ENCODE assay signal across 8 cellular contexts in the genomic region with DNA sequence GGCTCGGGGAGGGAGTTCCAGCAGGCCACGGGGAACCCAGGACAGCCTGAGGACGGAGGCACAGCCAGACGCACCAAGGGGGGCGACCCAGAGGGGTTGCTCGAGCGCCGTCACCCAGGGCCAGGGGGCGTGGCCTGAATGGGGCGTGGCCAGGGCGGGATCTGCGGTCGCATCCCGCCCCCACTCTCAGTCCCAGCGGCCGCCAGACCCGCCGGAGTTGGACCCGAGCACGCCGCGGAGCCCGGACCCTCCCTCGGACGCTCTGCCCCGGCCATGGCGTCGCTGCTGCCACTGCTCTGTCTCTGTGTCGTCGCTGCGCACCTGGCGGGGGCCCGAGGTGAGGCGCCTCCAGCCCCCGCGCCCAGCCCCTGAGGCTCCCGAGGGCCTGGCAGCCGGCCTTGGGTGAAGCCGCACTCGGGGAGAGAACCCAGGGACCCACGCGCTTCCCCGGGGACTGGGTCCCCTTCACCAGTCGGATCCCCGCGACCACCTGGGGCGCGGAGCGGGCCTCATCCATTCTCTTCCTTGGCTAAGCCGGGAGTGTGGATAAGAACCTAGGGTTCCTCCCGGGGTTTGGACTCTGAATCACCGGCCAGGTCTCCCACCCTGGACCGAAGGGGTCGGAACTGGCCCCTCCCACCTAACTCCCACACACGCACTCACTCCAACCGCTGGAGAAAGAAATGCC. TPM values are rescaled to one million over a fixed set of nuclear protein-coding genes. Genes with fewer than 3 reads are reported as not detected.
DNase-seq lines count a peak whose midpoint lies in the region; ATAC-seq and TF ChIP-seq lines count a peak whose summit lies in the region.

A gene with protein sequence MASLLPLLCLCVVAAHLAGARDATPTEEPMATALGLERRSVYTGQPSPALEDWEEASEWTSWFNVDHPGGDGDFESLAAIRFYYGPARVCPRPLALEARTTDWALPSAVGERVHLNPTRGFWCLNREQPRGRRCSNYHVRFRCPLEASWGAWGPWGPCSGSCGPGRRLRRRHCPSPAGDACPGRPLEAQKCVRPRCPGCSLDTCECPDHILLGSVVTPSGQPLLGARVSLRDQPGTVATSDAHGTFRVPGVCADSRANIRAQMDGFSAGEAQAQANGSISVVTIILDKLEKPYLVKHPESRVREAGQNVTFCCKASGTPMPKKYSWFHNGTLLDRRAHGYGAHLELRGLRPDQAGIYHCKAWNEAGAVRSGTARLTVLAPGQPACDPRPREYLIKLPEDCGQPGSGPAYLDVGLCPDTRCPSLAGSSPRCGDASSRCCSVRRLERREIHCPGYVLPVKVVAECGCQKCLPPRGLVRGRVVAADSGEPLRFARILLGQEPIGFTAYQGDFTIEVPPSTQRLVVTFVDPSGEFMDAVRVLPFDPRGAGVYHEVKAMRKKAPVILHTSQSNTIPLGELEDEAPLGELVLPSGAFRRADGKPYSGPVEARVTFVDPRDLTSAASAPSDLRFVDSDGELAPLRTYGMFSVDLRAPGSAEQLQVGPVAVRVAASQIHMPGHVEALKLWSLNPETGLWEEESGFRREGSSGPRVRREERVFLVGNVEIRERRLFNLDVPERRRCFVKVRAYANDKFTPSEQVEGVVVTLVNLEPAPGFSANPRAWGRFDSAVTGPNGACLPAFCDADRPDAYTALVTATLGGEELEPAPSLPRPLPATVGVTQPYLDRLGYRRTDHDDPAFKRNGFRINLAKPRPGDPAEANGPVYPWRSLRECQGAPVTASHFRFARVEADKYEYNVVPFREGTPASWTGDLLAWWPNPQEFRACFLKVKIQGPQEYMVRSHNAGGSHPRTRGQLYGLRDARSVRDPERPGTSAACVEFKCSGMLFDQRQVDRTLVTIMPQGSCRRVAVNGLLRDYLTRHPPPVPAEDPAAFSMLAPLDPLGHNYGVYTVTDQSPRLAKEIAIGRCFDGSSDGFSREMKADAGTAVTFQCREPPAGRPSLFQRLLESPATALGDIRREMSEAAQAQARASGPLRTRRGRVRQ (plus strand): TSS at position 189 of the 688 bp plus-strand sequence. CDS start 85 bp downstream, at position 274.

- peaks cover 0 to 4% (median 0%) of the 10 kb centered on the region in 11 donors for H3K9me3 Mint-ChIP-seq in naive thymus-derived CD4-positive, alpha-beta T cell

- peaks cover 17 to 45% (median 38%) of the 10 kb centered on the region in 7 donors for H3K4me1 Mint-ChIP-seq in naive thymus-derived CD4-positive, alpha-beta T cell

- peak within 1 kb of the TSS; percentile 10 to 84 (median 73) for H3K4me3 Mint-ChIP-seq in naive thymus-derived CD4-positive, alpha-beta T cell

- POLR2A ChIA-PET in GM10248 (lab: Yijun Ruan, JAX): no interaction called here
- POLR2A ChIA-PET in naive thymus-derived CD4-positive, alpha-beta T cell (lab: Charles Lee): no interaction called here

- TF ChIP-seq CTCF in GM10248 (IDR thresholded peaks at IDR 0.05; ENCODE audit: control extremely low read depth, extremely low read depth, low read depth, missing control alignments) (no peak), colonic mucosa (IDR thresholded peaks at IDR 0.05) (no peak)

- peak within 1 kb of the TSS in 7 of 9 donors; percentile 13 to 86 (median 79) for H3K27ac Mint-ChIP-seq in naive thymus-derived CD4-positive, alpha-beta T cell

- ATAC-seq in naive thymus-derived CD4-positive, alpha-beta T cell: no peak
- no peak for ATAC-seq in GM21360 (IDR thresholded peaks at IDR 0.05; ENCODE audit: unreplicated experiment)
- ATAC-seq in HG02981 (IDR thresholded peaks at IDR 0.05; ENCODE audit: unreplicated experiment): no peak

- H3K4me1 ChIP-seq in colonic mucosa: peaks cover 7% of the 10 kb centered on the region
- H3K4me1 ChIP-seq in naive thymus-derived CD4-positive, alpha-beta T cell (ENCODE audit: control insufficient read depth in 2 of 2, insufficient read depth in 2 of 2, low read length in 2 of 2): peaks cover 15 to 25% of the 10 kb centered on the region in 2 donors

- peaks cover 0 to 7% (median 0%) of the 10 kb centered on the region in 5 donors for H3K36me3 Mint-ChIP-seq in naive thymus-derived CD4-positive, alpha-beta T cell

- peak; percentile 70 for DNase-seq in GM10248 (ENCODE audit: extremely low spot score)
- peak; percentile 31 for DNase-seq in NCI-H82 treated with DMSO at 0.1 percent for 48 hours (lab: John Stamatoyannopoulos, UW; ENCODE audit: unreplicated experiment)
- peak; percentile 40 for DNase-seq in colonic mucosa
- peak in 3 of 9 donors; percentile 36 to 43 (median 37) for DNase-seq in naive thymus-derived CD4-positive, alpha-beta T cell
- DNase-seq in A172 (ENCODE audit: low spot score): no peak
- no peak for DNase-seq in foreskin melanocyte

- H3K27me3 Mint-ChIP-seq in naive thymus-derived CD4-positive, alpha-beta T cell: peaks cover 0 to 31% (median 4%) of the 10 kb centered on the region in 5 donors

- CTCF ChIA-PET in GM10248 (lab: Yijun Ruan, JAX): interaction anchor here (1.0 to 14.9 kb wide), 2 partner anchors 13 to 106 kb away, joined by 4 to 251 read pairs; no protein-coding TSS in a partner anchor
- CTCF ChIA-PET in naive thymus-derived CD4-positive, alpha-beta T cell (lab: Charles Lee): interaction anchor here (0.8 to 1.0 kb wide), 2 partner anchors 9 to 17 kb away, joined by 3 read pairs; no protein-coding TSS in a partner anchor

- intact Hi-C loops in colonic mucosa (cut with DNase I): no loop called here
- intact Hi-C loops in naive thymus-derived CD4-positive, alpha-beta T cell (cut with micrococcal nuclease): loop anchor here in 1 of 2 donors (2.0 to 5.0 kb wide), 2 partner anchors 61 to 284 kb away; a partner anchor contains a TSS

- peak within 1 kb of the TSS in 1 of 2 donors; percentile 2 for H3K9ac ChIP-seq in colonic mucosa (ENCODE audit: low read depth in 2 of 2, low read length in 2 of 2)

- no peaks in the 10 kb centered on the region for H3K36me3 ChIP-seq in colonic mucosa
- no peaks in the 10 kb centered on the region for H3K36me3 ChIP-seq in naive thymus-derived CD4-positive, alpha-beta T cell (ENCODE audit: control insufficient read depth in 2 of 3, insufficient read depth in 3 of 3, low read length in 3 of 3)

- no peak within 1 kb of the TSS for H3K27ac ChIP-seq in colonic mucosa
- H3K27ac ChIP-seq in naive thymus-derived CD4-positive, alpha-beta T cell (ENCODE audit: low read depth, low read length): no peak within 1 kb of the TSS

- H3K9me3 ChIP-seq in colonic mucosa: no peaks in the 10 kb centered on the region
- H3K9me3 ChIP-seq in naive thymus-derived CD4-positive, alpha-beta T cell (ENCODE audit: control insufficient read depth in 2 of 3, low read length in 3 of 3): no peaks in the 10 kb centered on the region

- peak within 1 kb of the TSS; percentile 27 for H3K4me3 ChIP-seq in colonic mucosa
- no peak within 1 kb of the TSS for H3K4me3 ChIP-seq in naive thymus-derived CD4-positive, alpha-beta T cell (ENCODE audit: low read length)

- H3K27me3 ChIP-seq in colonic mucosa: peaks cover 29% of the 10 kb centered on the region
- H3K27me3 ChIP-seq in naive thymus-derived CD4-positive, alpha-beta T cell (ENCODE audit: control insufficient read depth in 2 of 2, insufficient read depth in 2 of 2, low read length in 2 of 2): no peaks in the 10 kb centered on the region

RNA-seq across cellular contexts. Expression of the gene that starts here (rescaled TPM):
- total RNA-seq in colonic mucosa: under 1 TPM; 0.05 to 0.35 TPM
- total RNA-seq in naive thymus-derived CD4-positive, alpha-beta T cell: under 1 TPM in 4 of 5 experiments, not detected in 1; 0.32 to 0.53 (median 0.49) TPM
- under 1 TPM; 0.27 to 0.69 TPM for polyA plus RNA-seq in naive thymus-derived CD4-positive, alpha-beta T cell
- 0.02 and 0.05 TPM in 2 replicates for total RNA-seq in A172 (2014; rRNA removed; shearing (Covaris generic))

Comparison
In these comparisons a context has a peak if more than half of its experiments do, and no peak if none do; other contexts are left out.
1. Peak in DNase-seq and H3K4me3 ChIP-seq in colonic mucosa; RNA of the gene not detected or under 1 TPM.
2. DNase-seq: peak in GM10248 (single experiment) and NCI-H82 treated with DMSO at 0.1 percent for 48 hours (single experiment); none in A172 (single experiment) and foreskin melanocyte (single experiment).